Comparison of ENCODE assay signal across 9 cellular contexts in genomic region chr9:17721954-17722353, GRCh38.
"Had no signal": no experiment of that assay in that cellular context is flagged by ENCODE, and none has a peak within 500 bp of the region (broad histone marks: within the 10 kb centered on the region; RNA-seq: fewer than 3 reads in every experiment).

No MANE protein-coding gene starts in this region.

- H3K27me3 Mint-ChIP-seq: IgD-negative memory B cell had no signal

- H3K27ac ChIP-seq: HL-60 had no signal

- H3K4me1 Mint-ChIP-seq: IgD-negative memory B cell had no signal

- DNase-seq: H9, HFFc6, KG1 had no signal

- H3K4me3 Mint-ChIP-seq: GM23338, H9, HFFc6, IgD-negative memory B cell had no signal

- H3K27ac Mint-ChIP-seq: GM23338, H9, HFFc6, IgD-negative memory B cell had no signal

- H3K4me2 ChIP-seq: GM23338 had no signal

- H3K4me3 ChIP-seq: GM23338, K562 had no signal

- H3K36me3 Mint-ChIP-seq: IgD-negative memory B cell had no signal

- ATAC-seq: GM23338, HCT116, HepG2, K562 had no signal
